In the genomic region with DNA sequence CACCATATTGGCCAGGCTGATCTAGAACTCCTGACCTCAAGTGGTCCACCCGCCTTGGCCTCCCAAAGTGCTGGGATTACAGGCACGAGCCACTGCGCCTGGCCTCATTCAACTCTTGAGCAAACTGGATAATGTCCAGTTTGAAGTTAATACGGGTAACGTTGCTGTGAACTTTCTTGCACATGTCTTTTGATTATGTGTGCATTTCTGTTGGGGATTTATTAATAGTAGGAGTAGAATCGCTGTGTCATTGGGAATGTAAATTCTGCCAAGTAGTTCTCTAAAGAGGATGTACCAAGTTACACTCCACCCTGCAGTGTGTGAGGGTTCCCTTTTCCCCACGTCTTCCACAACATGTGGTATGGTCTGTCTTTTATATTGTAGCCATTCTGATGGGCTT, we compare ENCODE assay signal across 13 cellular contexts. TPM values are rescaled to one million over a fixed set of nuclear protein-coding genes. Genes with fewer than 3 reads are reported as not detected.
DNase-seq lines count a peak whose midpoint lies in the region; ATAC-seq and TF ChIP-seq lines count a peak whose summit lies in the region.
"Had no signal": no experiment of that assay in that cellular context is flagged by ENCODE, and none has a peak within 500 bp of the region (broad histone marks: within the 10 kb centered on the region; RNA-seq: fewer than 3 reads in every experiment).

No MANE protein-coding gene starts in this region.

- no peaks in the 10 kb centered on the region for H3K27me3 Mint-ChIP-seq in CD4-positive, alpha-beta T cell
- no peaks in the 10 kb centered on the region for H3K27me3 Mint-ChIP-seq in activated T-cell treated with anti-CD3 and anti-CD28 coated beads, Interleukin-2, amount 50 U/mL, for 4 hours (ENCODE audit: low read depth)
- H3K27me3 Mint-ChIP-seq: type B pancreatic cell had no signal

- H3K4me3 ChIP-seq in cardiac fibroblast (replicated peaks in 1 of 2; ENCODE audit: low read depth in 2 of 2, low read length in 2 of 2), result no peak overlapping the region
- H3K4me3 ChIP-seq in MM.1S (ENCODE audit: low read length), result no peak overlapping the region
- H3K4me3 ChIP-seq: ascending aorta had no signal

- no peak overlapping the region for H3K9ac ChIP-seq in MM.1S (ENCODE audit: low read length)

- no peaks in the 10 kb centered on the region for H3K9me2 ChIP-seq in MM.1S (replicated peaks; ENCODE audit: insufficient read depth, low read length)

- CTCF ChIA-PET in CD4-positive, alpha-beta T cell (lab: Charles Lee), result no interaction called here

- no peak overlapping the region for H3K4me2 ChIP-seq in MM.1S (ENCODE audit: low read depth, low read length)

- H3K36me3 ChIP-seq in MM.1S (replicated peaks; ENCODE audit: insufficient read depth, low read length), result no peaks in the 10 kb centered on the region
- H3K36me3 ChIP-seq: ascending aorta had no signal

- intact Hi-C loops in CD4-positive, alpha-beta T cell (cut with DNase I, micrococcal nuclease), result no loop called here

- H3K4me3 Mint-ChIP-seq in CD4-positive, alpha-beta T cell, result no peak overlapping the region
- no peak overlapping the region for H3K4me3 Mint-ChIP-seq in activated T-cell treated with anti-CD3 and anti-CD28 coated beads, Interleukin-2, amount 50 U/mL, for 4 hours
- H3K4me3 Mint-ChIP-seq: type B pancreatic cell had no signal

- no peak overlapping the region for H3K27ac ChIP-seq in CD4-positive, alpha-beta T cell (ENCODE audit: low read depth, low read length)
- H3K27ac ChIP-seq in MM.1S (ENCODE audit: low read length), result no peak overlapping the region
- H3K27ac ChIP-seq: ascending aorta had no signal

- H3F3A ChIP-seq in MM.1S (ENCODE audit: insufficient read depth, low read length), result no peaks in the 10 kb centered on the region

- POLR2A ChIA-PET in CD4-positive, alpha-beta T cell (lab: Charles Lee), result no interaction called here

- no peak overlapping the region for H2AFZ ChIP-seq in MM.1S (ENCODE audit: low read length)

- DNase-seq in activated effector memory CD4-positive, alpha-beta T cell treated with anti-CD3 and anti-CD28 coated beads, Interleukin-2, amount 50 U/mL, for 16 hours, result peak; percentile 48
- no peak for DNase-seq in activated effector memory CD4-positive, alpha-beta T cell treated with Interleukin-2 at 50 U/mL for 16 hours
- DNase-seq in cardiac fibroblast (ENCODE audit: low read depth in 2 of 2), result peak; percentile 43 to 63
- peak; percentile 44 for DNase-seq in left lobe of liver (ENCODE audit: low spot score)
- no peak for DNase-seq in CD4-positive, alpha-beta T cell
- DNase-seq in MM.1S, result no peak
- no peak for DNase-seq in activated T-cell treated with anti-CD3 and anti-CD28 coated beads, Interleukin-2, amount 50 U/mL, for 4 hours
- DNase-seq: activated CD4-positive, alpha-beta T cell treated with anti-CD3 and anti-CD28 coated beads for 1 hour; GOT3; nucleus accumbens had no signal

- no peaks in the 10 kb centered on the region for H3K4me1 Mint-ChIP-seq in CD4-positive, alpha-beta T cell (ENCODE audit: low read depth)
- no peaks in the 10 kb centered on the region for H3K4me1 Mint-ChIP-seq in activated T-cell treated with anti-CD3 and anti-CD28 coated beads, Interleukin-2, amount 50 U/mL, for 4 hours (ENCODE audit: low read depth)

- no peaks in the 10 kb centered on the region for H4K20me1 ChIP-seq in MM.1S (ENCODE audit: insufficient read depth, low read length)

- no peak for TF ChIP-seq CTCF in cardiac fibroblast (IDR thresholded peaks at IDR 0.05; ENCODE audit: low read depth, low read length)
- TF ChIP-seq CTCF in CD4-positive, alpha-beta T cell (IDR thresholded peaks at IDR 0.05), result no peak
- TF ChIP-seq CTCF in MM.1S (IDR thresholded peaks at IDR 0.05; ENCODE audit: low read length), result no peak

- no peaks in the 10 kb centered on the region for H3K9me3 Mint-ChIP-seq in CD4-positive, alpha-beta T cell
- no peaks in the 10 kb centered on the region for H3K9me3 Mint-ChIP-seq in activated T-cell treated with anti-CD3 and anti-CD28 coated beads, Interleukin-2, amount 50 U/mL, for 4 hours
- H3K9me3 Mint-ChIP-seq: type B pancreatic cell had no signal

- no peaks in the 10 kb centered on the region for H3K9me3 ChIP-seq in CD4-positive, alpha-beta T cell (ENCODE audit: control insufficient read depth, low read length)
- no peaks in the 10 kb centered on the region for H3K9me3 ChIP-seq in MM.1S (replicated peaks; ENCODE audit: insufficient read depth, low read length)
- H3K9me3 ChIP-seq: ascending aorta had no signal

- no peaks in the 10 kb centered on the region for H3K79me2 ChIP-seq in MM.1S (ENCODE audit: low read length)

- ATAC-seq in left lobe of liver (peak; percentile 43), GM18519 (IDR thresholded peaks at IDR 0.05; ENCODE audit: low FRiP score, unreplicated experiment) (no peak)
- ATAC-seq in CD4-positive, alpha-beta T cell (ENCODE audit: poor library complexity), result no peak
- no peak for ATAC-seq in activated T-cell treated with anti-CD3 and anti-CD28 coated beads, Interleukin-2, amount 50 U/mL, for 4 hours

- no peak overlapping the region for H3K27ac Mint-ChIP-seq in CD4-positive, alpha-beta T cell

- H3K27me3 ChIP-seq in CD4-positive, alpha-beta T cell (ENCODE audit: control insufficient read depth, insufficient read depth, low read length), result no peaks in the 10 kb centered on the region
- no peaks in the 10 kb centered on the region for H3K27me3 ChIP-seq in MM.1S (replicated peaks; ENCODE audit: insufficient read depth, low read length)
- H3K27me3 ChIP-seq: ascending aorta had no signal

- no peaks in the 10 kb centered on the region for H3K4me1 ChIP-seq in MM.1S (ENCODE audit: low read length)

- H3K36me3 Mint-ChIP-seq in CD4-positive, alpha-beta T cell (ENCODE audit: low read depth), result no peaks in the 10 kb centered on the region
- no peaks in the 10 kb centered on the region for H3K36me3 Mint-ChIP-seq in activated T-cell treated with anti-CD3 and anti-CD28 coated beads, Interleukin-2, amount 50 U/mL, for 4 hours (ENCODE audit: insufficient read depth)
- H3K36me3 Mint-ChIP-seq: type B pancreatic cell had no signal

RNA-seq across cellular contexts. Expression of gene IMPA2, which starts 6.2 kb away (rescaled TPM):
- 51.3 TPM for total RNA-seq in left lobe of liver
- total RNA-seq in CD4-positive, alpha-beta T cell, result 1 to 10 TPM; 1.7 to 2.5 TPM
- total RNA-seq in activated T-cell treated with anti-CD3 and anti-CD28 coated beads, Interleukin-2, amount 50 U/mL, for 4 hours, result 10 to 100 TPM in 1 of 3 donors, 1 to 10 TPM in 2; 7.3 to 11.4 (median 9.8) TPM

Comparison
In these comparisons a context has a peak if more than half of its experiments do, and no peak if none do; other contexts are left out.
1. DNase-seq: peak in activated effector memory CD4-positive, alpha-beta T cell treated with anti-CD3 and anti-CD28 coated beads, Interleukin-2, amount 50 U/mL, for 16 hours (single experiment), cardiac fibroblast (2 of 2) and left lobe of liver (single experiment); none in activated effector memory CD4-positive, alpha-beta T cell treated with Interleukin-2 at 50 U/mL for 16 hours (single experiment), CD4-positive, alpha-beta T cell (0 of 10), MM.1S (single experiment) and activated T-cell treated with anti-CD3 and anti-CD28 coated beads, Interleukin-2, amount 50 U/mL, for 4 hours (single experiment).